ENCODE assay signal across 2 cellular contexts in the genomic region with DNA sequence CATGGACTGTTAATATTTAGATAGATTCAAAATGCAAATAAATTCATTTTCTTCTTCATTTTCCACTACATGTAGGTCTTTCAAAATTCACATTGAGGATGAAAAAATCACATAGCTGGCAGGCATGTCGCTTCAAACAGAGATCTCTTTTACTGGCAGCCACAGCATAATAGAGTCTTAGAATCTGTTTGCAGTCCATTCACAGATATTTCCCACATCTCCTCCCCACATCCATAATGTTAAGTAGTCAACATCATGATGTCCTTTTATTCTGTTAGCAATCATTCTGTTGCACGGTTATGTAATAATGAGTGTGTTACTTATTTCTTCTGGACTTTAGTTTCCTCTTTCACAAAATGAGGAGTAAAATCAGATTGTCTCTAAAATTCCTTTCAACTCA.
TF ChIP-seq lines count a peak whose summit lies in the region.

No MANE protein-coding gene starts in this region.

TF ChIP-seq in SK-N-SH, 30 proteins besides CTCF, POLR2A, EP300 and RAD21:
- TF ChIP-seq FOXJ3 (CRISPR knock-in tag; IDR thresholded peaks at IDR 0.05) (no peak), RCOR1 (IDR thresholded peaks at IDR 0.05; ENCODE audit: low read length) (no peak), FOXM1 (IDR thresholded peaks at IDR 0.05; ENCODE audit: low read depth) (no peak), TCF12 (IDR thresholded peaks at IDR 0.05) (no peak), EZH2phosphoT487 (IDR thresholded peaks at IDR 0.05; ENCODE audit: borderline replicate concordance, low read depth) (no peak), ELF1 (IDR thresholded peaks at IDR 0.05) (no peak), JUND (IDR thresholded peaks at IDR 0.05) (no peak), RXRA (IDR thresholded peaks at IDR 0.05; ENCODE audit: borderline replicate concordance, low read depth) (no peak), USF2 (IDR thresholded peaks at IDR 0.05; ENCODE audit: borderline replicate concordance, low read depth, low read length) (no peak), NRF1 (IDR thresholded peaks at IDR 0.05; ENCODE audit: low read depth, low read length) (no peak), GABPA (IDR thresholded peaks at IDR 0.05; ENCODE audit: low read depth) (no peak), TEAD4 (IDR thresholded peaks at IDR 0.05; ENCODE audit: borderline replicate concordance, insufficient read depth) (no peak), SMC3 (IDR thresholded peaks at IDR 0.05; ENCODE audit: low read depth, low read length) (no peak)
- TF ChIP-seq, protein P1, sequence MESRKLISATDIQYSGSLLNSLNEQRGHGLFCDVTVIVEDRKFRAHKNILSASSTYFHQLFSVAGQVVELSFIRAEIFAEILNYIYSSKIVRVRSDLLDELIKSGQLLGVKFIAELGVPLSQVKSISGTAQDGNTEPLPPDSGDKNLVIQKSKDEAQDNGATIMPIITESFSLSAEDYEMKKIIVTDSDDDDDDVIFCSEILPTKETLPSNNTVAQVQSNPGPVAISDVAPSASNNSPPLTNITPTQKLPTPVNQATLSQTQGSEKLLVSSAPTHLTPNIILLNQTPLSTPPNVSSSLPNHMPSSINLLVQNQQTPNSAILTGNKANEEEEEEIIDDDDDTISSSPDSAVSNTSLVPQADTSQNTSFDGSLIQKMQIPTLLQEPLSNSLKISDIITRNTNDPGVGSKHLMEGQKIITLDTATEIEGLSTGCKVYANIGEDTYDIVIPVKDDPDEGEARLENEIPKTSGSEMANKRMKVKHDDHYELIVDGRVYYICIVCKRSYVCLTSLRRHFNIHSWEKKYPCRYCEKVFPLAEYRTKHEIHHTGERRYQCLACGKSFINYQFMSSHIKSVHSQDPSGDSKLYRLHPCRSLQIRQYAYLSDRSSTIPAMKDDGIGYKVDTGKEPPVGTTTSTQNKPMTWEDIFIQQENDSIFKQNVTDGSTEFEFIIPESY (IDR thresholded peaks at IDR 0.05; ENCODE audit: borderline replicate concordance, low read depth), result no peak

TF ChIP-seq in SK-N-SH treated with all-trans-retinoic acid at 6 μM for 48 hours, 23 proteins besides CTCF, POLR2A, EP300 and RAD21:
- TF ChIP-seq CSRNP3 (CRISPR knock-in tag; IDR thresholded peaks at IDR 0.05), result no peak
- no peak for TF ChIP-seq ZNF70 (CRISPR knock-in tag; IDR thresholded peaks at IDR 0.05)
- no peak for TF ChIP-seq TOX (CRISPR knock-in tag; IDR thresholded peaks at IDR 0.05; ENCODE audit: borderline replicate concordance)
- no peak for TF ChIP-seq ZC3H10 (CRISPR knock-in tag; IDR thresholded peaks at IDR 0.05)
- no peak for TF ChIP-seq ESRRG (CRISPR knock-in tag; IDR thresholded peaks at IDR 0.05)
- no peak for TF ChIP-seq GLIS3 (CRISPR knock-in tag; IDR thresholded peaks at IDR 0.05)
- no peak for TF ChIP-seq TSHZ2 (CRISPR knock-in tag; IDR thresholded peaks at IDR 0.05)
- TF ChIP-seq SNAI2 (CRISPR knock-in tag; IDR thresholded peaks at IDR 0.05), result no peak
- no peak for TF ChIP-seq RARB (CRISPR knock-in tag; IDR thresholded peaks at IDR 0.05)
- TF ChIP-seq, protein P2, sequence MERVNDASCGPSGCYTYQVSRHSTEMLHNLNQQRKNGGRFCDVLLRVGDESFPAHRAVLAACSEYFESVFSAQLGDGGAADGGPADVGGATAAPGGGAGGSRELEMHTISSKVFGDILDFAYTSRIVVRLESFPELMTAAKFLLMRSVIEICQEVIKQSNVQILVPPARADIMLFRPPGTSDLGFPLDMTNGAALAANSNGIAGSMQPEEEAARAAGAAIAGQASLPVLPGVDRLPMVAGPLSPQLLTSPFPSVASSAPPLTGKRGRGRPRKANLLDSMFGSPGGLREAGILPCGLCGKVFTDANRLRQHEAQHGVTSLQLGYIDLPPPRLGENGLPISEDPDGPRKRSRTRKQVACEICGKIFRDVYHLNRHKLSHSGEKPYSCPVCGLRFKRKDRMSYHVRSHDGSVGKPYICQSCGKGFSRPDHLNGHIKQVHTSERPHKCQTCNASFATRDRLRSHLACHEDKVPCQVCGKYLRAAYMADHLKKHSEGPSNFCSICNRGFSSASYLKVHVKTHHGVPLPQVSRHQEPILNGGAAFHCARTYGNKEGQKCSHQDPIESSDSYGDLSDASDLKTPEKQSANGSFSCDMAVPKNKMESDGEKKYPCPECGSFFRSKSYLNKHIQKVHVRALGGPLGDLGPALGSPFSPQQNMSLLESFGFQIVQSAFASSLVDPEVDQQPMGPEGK (CRISPR knock-in tag; IDR thresholded peaks at IDR 0.05; ENCODE audit: borderline replicate concordance), result no peak
- no peak for TF ChIP-seq CSDC2 (CRISPR knock-in tag; IDR thresholded peaks at IDR 0.05)
- no peak for TF ChIP-seq ISL1 (CRISPR knock-in tag; IDR thresholded peaks at IDR 0.05)
- TF ChIP-seq ZNF565 (CRISPR knock-in tag; conservative IDR thresholded peaks at IDR 0.05; ENCODE audit: low read depth), result no peak
- no peak for TF ChIP-seq ZNF8 (CRISPR knock-in tag; IDR thresholded peaks at IDR 0.05)
- TF ChIP-seq BACH2 (CRISPR knock-in tag; IDR thresholded peaks at IDR 0.05; ENCODE audit: borderline replicate concordance), result no peak
- TF ChIP-seq ARNTL (CRISPR knock-in tag; IDR thresholded peaks at IDR 0.05; ENCODE audit: borderline replicate concordance, low read depth), result no peak
- no peak for TF ChIP-seq ZFP3 (CRISPR knock-in tag; IDR thresholded peaks at IDR 0.05)
TF ChIP-seq in SK-N-SH treated with all-trans-retinoic acid at 6 μM for 48 hours: peak in this region for 0.
